ENCODE assay signal across 8 cellular contexts in genomic region chr2:198356157-198356556, GRCh38.
"Had no signal": no experiment of that assay in that cellular context is flagged by ENCODE, and none has a peak within 500 bp of the region (broad histone marks: within the 10 kb centered on the region; RNA-seq: fewer than 3 reads in every experiment).

No MANE protein-coding gene starts in this region.

- H3K9me3 Mint-ChIP-seq: GM23338, H9 had no signal

- H3K4me3 ChIP-seq: GM23338 had no signal

- H3K4me3 Mint-ChIP-seq: GM23338, H9, IgD-negative memory B cell had no signal

- H3K4me1 Mint-ChIP-seq: H9, IgD-negative memory B cell had no signal

- H3K36me3 Mint-ChIP-seq: IgD-negative memory B cell had no signal

- DNase-seq: H9, HCEC 1CT, KBM-7 had no signal

- FAIRE-seq: H1, H54, HTR-8/SVneo had no signal

- H2AFZ ChIP-seq: GM23338 had no signal

- H3K27ac Mint-ChIP-seq: GM23338, H9, IgD-negative memory B cell had no signal

- H3K4me2 ChIP-seq: GM23338 had no signal

- ATAC-seq: GM23338 had no signal
